Comparison of ENCODE assay signal across 10 cellular contexts in genomic region chr18:76687271-76688006, GRCh38.
A peak's percentile ranks its signal among the peaks of the same experiment; 100 is the strongest.
DNase-seq lines count a peak whose midpoint lies in the region; ATAC-seq, FAIRE-seq and TF ChIP-seq lines count a peak whose summit lies in the region.
"Had no signal": no experiment of that assay in that cellular context is flagged by ENCODE, and none has a peak within 500 bp of the region (broad histone marks: within the 10 kb centered on the region; RNA-seq: fewer than 3 reads in every experiment).

No MANE protein-coding gene starts in this region.

- POLR2A ChIA-PET in activated naive CD8-positive, alpha-beta T cell treated with anti-CD3 and anti-CD28 coated beads, Interleukin-2, amount 10 ng/mL, durations not matched to agents 7 days and 5 days (lab: Charles Lee) = no interaction called here

- peaks cover 12% of the 10 kb centered on the region for H3K4me1 Mint-ChIP-seq in activated naive CD8-positive, alpha-beta T cell treated with anti-CD3 and anti-CD28 coated beads, Interleukin-2, amount 10 ng/mL, durations not matched to agents 7 days and 5 days

- in situ Hi-C loops in gastrocnemius medialis (cut with MboI; ENCODE audit: low sequenced_read_pairs in 4 of 4) = loop anchor here in 1 of 4 donors (10.0 kb wide), 1 partner anchor 283 kb away; no protein-coding TSS in a partner anchor

- H3K4me3 Mint-ChIP-seq in activated naive CD8-positive, alpha-beta T cell treated with anti-CD3 and anti-CD28 coated beads, Interleukin-2, amount 10 ng/mL, durations not matched to agents 7 days and 5 days = no peak overlapping the region

- H3K18ac ChIP-seq in neuronal stem cell (ENCODE audit: low read length) = no peak overlapping the region

- no peak overlapping the region for H2BK5ac ChIP-seq in neuronal stem cell (ENCODE audit: low read length)

- no peak overlapping the region for H3K9ac ChIP-seq in neuronal stem cell (ENCODE audit: low read depth, low read length, poor library complexity)
- H3K9ac ChIP-seq: BLaER1 treated with 17β-estradiol and CSF1 and Interleukin-3, amounts not matched to agents 10 nM and 100 nM had no signal

- no peaks in the 10 kb centered on the region for H3K79me1 ChIP-seq in neuronal stem cell (ENCODE audit: low read depth, low read length)

- H2BK15ac ChIP-seq in neuronal stem cell (ENCODE audit: low read length) = no peak overlapping the region

- no peaks in the 10 kb centered on the region for H3K9me3 Mint-ChIP-seq in activated naive CD8-positive, alpha-beta T cell treated with anti-CD3 and anti-CD28 coated beads, Interleukin-2, amount 10 ng/mL, durations not matched to agents 7 days and 5 days

- TF ChIP-seq POLR2A in gastrocnemius medialis (IDR thresholded peaks at IDR 0.05) = no peak

- no peak overlapping the region for H3K4me2 ChIP-seq in neuronal stem cell (ENCODE audit: insufficient read depth, low read length, poor library complexity, severe bottlenecking)

- H3K27ac Mint-ChIP-seq in activated naive CD8-positive, alpha-beta T cell treated with anti-CD3 and anti-CD28 coated beads, Interleukin-2, amount 10 ng/mL, durations not matched to agents 7 days and 5 days = peak overlapping the region; percentile 40

- no CpG with 5 or more reads among the region's 15 CpGs for WGBS in neuronal stem cell (ENCODE audit: extremely low coverage in 2 of 2, insufficient read length in 2 of 2, insufficient replicate concordance in 1 of 2), 2 donors
- WGBS in small intestine, 3 donors = 59 to 78% (median 66%) methylated on average over 15 of the region's 15 CpGs

- H3K27me3 ChIP-seq in neuronal stem cell (ENCODE audit: control insufficient read depth in 3 of 3, insufficient read depth in 3 of 3, low read depth in 1 of 3, low read length in 3 of 3) (no peaks in the 10 kb centered on the region), small intestine (ENCODE audit: control insufficient read depth in 2 of 2, insufficient read depth in 2 of 2, low read length in 2 of 2) (no peaks in the 10 kb centered on the region), gastrocnemius medialis (peaks cover 0 to 12% (median 3%) of the 10 kb centered on the region in 3 donors)
- H3K27me3 ChIP-seq: BLaER1 treated with 17β-estradiol and CSF1 and Interleukin-3, amounts not matched to agents 10 nM and 100 nM; Peyer's patch had no signal

- H3K23ac ChIP-seq in neuronal stem cell (ENCODE audit: low read depth, low read length, poor library complexity) = no peak overlapping the region

- no peak overlapping the region for H3K4ac ChIP-seq in neuronal stem cell (ENCODE audit: low read length)

- H4K91ac ChIP-seq in neuronal stem cell (ENCODE audit: low read depth, low read length, poor library complexity) = no peak overlapping the region

- intact Hi-C loops in gastrocnemius medialis (cut with DNase I; ENCODE audit: low total_unique reads) = no loop called here

- H2AK5ac ChIP-seq in neuronal stem cell (ENCODE audit: low read depth, low read length) = no peak overlapping the region

- DNase-seq in activated CD4-positive, alpha-beta T cell treated with anti-CD3 and anti-CD28 coated beads for 48 hours = peak; percentile 50
- DNase-seq in activated CD4-positive, alpha-beta T cell treated with anti-CD3 and anti-CD28 coated beads for 4 hours = no peak
- no peak for DNase-seq in activated naive CD8-positive, alpha-beta T cell treated with anti-CD3 and anti-CD28 coated beads, Interleukin-2, amount 10 ng/mL, durations not matched to agents 7 days and 5 days
- DNase-seq in neuronal stem cell (ENCODE audit: low spot score) = no peak
- no peak for DNase-seq in small intestine
- no peak for DNase-seq in gastrocnemius medialis

- no peak for FAIRE-seq in small intestine (lab: Jason Lieb, UNC)

- H3K36me3 ChIP-seq in neuronal stem cell (replicated peaks in 1 of 2; ENCODE audit: control insufficient read depth in 2 of 2, insufficient read depth in 2 of 2, low read length in 2 of 2) (no peaks in the 10 kb centered on the region), small intestine (ENCODE audit: control insufficient read depth in 2 of 2, insufficient read depth in 2 of 2, low read length in 2 of 2) (no peaks in the 10 kb centered on the region), gastrocnemius medialis (no peaks in the 10 kb centered on the region)
- H3K36me3 ChIP-seq: BLaER1 treated with 17β-estradiol and CSF1 and Interleukin-3, amounts not matched to agents 10 nM and 100 nM; Peyer's patch had no signal

- H3K36me3 Mint-ChIP-seq in activated naive CD8-positive, alpha-beta T cell treated with anti-CD3 and anti-CD28 coated beads, Interleukin-2, amount 10 ng/mL, durations not matched to agents 7 days and 5 days = no peaks in the 10 kb centered on the region

- H3K9me3 ChIP-seq in neuronal stem cell (replicated peaks in 1 of 2; ENCODE audit: control insufficient read depth in 2 of 2, insufficient read depth in 1 of 2, low read depth in 1 of 2, low read length in 2 of 2) = no peaks in the 10 kb centered on the region
- H3K9me3 ChIP-seq in small intestine (ENCODE audit: control insufficient read depth, low read depth) = no peaks in the 10 kb centered on the region
- no peaks in the 10 kb centered on the region for H3K9me3 ChIP-seq in gastrocnemius medialis
- H3K9me3 ChIP-seq: BLaER1 treated with 17β-estradiol and CSF1 and Interleukin-3, amounts not matched to agents 10 nM and 100 nM; Peyer's patch had no signal

- H3K4me3 ChIP-seq in neuronal stem cell (ENCODE audit: low read length in 2 of 2) (no peak overlapping the region), small intestine (ENCODE audit: low read depth in 1 of 2, low read length in 2 of 2) (no peak overlapping the region), gastrocnemius medialis (no peak overlapping the region)
- H3K4me3 ChIP-seq: BLaER1 treated with 17β-estradiol and CSF1 and Interleukin-3, amounts not matched to agents 10 nM and 100 nM; Peyer's patch had no signal

- ATAC-seq in HG03457 (IDR thresholded peaks at IDR 0.05; ENCODE audit: unreplicated experiment) (peak; percentile 31), HG03039 (IDR thresholded peaks at IDR 0.05; ENCODE audit: unreplicated experiment) (no peak), gastrocnemius medialis (no peak)
- ATAC-seq in activated naive CD8-positive, alpha-beta T cell treated with anti-CD3 and anti-CD28 coated beads, Interleukin-2, amount 10 ng/mL, durations not matched to agents 7 days and 5 days (ENCODE audit: low read depth) = peak; percentile 50

- TF ChIP-seq CTCF in gastrocnemius medialis (IDR thresholded peaks at IDR 0.05 in 4 of 5, conservative IDR thresholded peaks at IDR 0.05 in 1 of 5) = no peak

- H2AFZ ChIP-seq in neuronal stem cell (ENCODE audit: low read length) = peak overlapping the region; percentile 98

- H3K14ac ChIP-seq in neuronal stem cell (ENCODE audit: low read length) = no peak overlapping the region

- peaks cover 1 to 5% of the 10 kb centered on the region in 2 donors for H3K4me1 ChIP-seq in neuronal stem cell (ENCODE audit: control insufficient read depth in 2 of 2, insufficient read depth in 1 of 2, low read depth in 1 of 2, low read length in 2 of 2)
- no peaks in the 10 kb centered on the region for H3K4me1 ChIP-seq in small intestine (ENCODE audit: control insufficient read depth in 2 of 2, insufficient read depth in 1 of 2, low read depth in 1 of 2, low read length in 1 of 2)
- peaks cover 0 to 3% of the 10 kb centered on the region in 2 donors for H3K4me1 ChIP-seq in gastrocnemius medialis
- H3K4me1 ChIP-seq: Peyer's patch had no signal

- no peak overlapping the region for H4K8ac ChIP-seq in neuronal stem cell (ENCODE audit: low read depth, low read length)

- peaks cover 38% of the 10 kb centered on the region for H3K27me3 Mint-ChIP-seq in activated naive CD8-positive, alpha-beta T cell treated with anti-CD3 and anti-CD28 coated beads, Interleukin-2, amount 10 ng/mL, durations not matched to agents 7 days and 5 days

- H3K27ac ChIP-seq in neuronal stem cell (replicated peaks; ENCODE audit: low read length) = no peak overlapping the region
- H3K27ac ChIP-seq in small intestine (ENCODE audit: low read depth in 1 of 2, low read length in 1 of 2) = peak overlapping the region in 1 of 2 donors; percentile 36
- H3K27ac ChIP-seq in gastrocnemius medialis = peak overlapping the region in 1 of 4 donors; percentile 31
- H3K27ac ChIP-seq: BLaER1 treated with 17β-estradiol and CSF1 and Interleukin-3, amounts not matched to agents 10 nM and 100 nM had no signal

- no peak overlapping the region for H2BK12ac ChIP-seq in neuronal stem cell (ENCODE audit: low read length)

- no peak overlapping the region for H2BK120ac ChIP-seq in neuronal stem cell (ENCODE audit: low read depth, low read length)

Comparison
In these comparisons a context has a peak if more than half of its experiments do, and no peak if none do; other contexts are left out.
1. ATAC-seq: peak in HG03457 (single experiment) and activated naive CD8-positive, alpha-beta T cell treated with anti-CD3 and anti-CD28 coated beads, Interleukin-2, amount 10 ng/mL, durations not matched to agents 7 days and 5 days (single experiment); none in HG03039 (single experiment) and gastrocnemius medialis (0 of 2).